In the genomic region with DNA sequence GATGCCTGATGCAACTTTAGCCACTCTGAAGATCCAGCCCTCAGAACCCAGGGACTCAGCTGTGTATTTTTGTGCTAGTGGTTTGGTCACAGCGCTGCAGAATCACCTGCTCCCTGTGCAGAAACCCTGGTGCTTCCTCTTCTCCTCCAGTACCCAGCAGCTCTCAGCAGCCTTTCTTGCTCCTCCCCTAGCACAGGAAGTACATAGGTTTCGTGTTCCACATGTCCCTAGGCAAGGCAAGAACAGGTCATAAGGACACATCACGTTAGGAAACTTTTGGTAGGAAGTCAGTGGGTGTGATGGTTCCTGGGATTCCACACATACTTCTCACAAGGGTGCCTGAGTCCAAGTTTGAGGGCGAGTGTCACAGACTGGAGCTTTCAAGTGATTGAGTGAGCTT, we compare ENCODE assay signal across 8 cellular contexts.
DNase-seq lines count a peak whose midpoint lies in the region; ATAC-seq and TF ChIP-seq lines count a peak whose summit lies in the region.

No MANE protein-coding gene starts in this region.

- TF ChIP-seq CTCF in coronary artery (IDR thresholded peaks at IDR 0.05) (no peak), chondrocyte (IDR thresholded peaks at IDR 0.05) (no peak)

- ATAC-seq in GM21390 (IDR thresholded peaks at IDR 0.05; ENCODE audit: unreplicated experiment): peak; percentile 77
- peak; percentile 80 for ATAC-seq in HG03571 (IDR thresholded peaks at IDR 0.05; ENCODE audit: unreplicated experiment)

- H3K4me3 Mint-ChIP-seq in activated naive CD8-positive, alpha-beta T cell: peak overlapping the region; percentile 61
- no peak overlapping the region for H3K4me3 Mint-ChIP-seq in chondrocyte (ENCODE audit: unreplicated experiment)

- H3K4me1 Mint-ChIP-seq in activated naive CD8-positive, alpha-beta T cell (ENCODE audit: low read depth): peaks cover 22% of the 10 kb centered on the region
- peaks cover 13% of the 10 kb centered on the region for H3K4me1 Mint-ChIP-seq in chondrocyte (ENCODE audit: low read depth)

- no peak overlapping the region for H3K27ac ChIP-seq in coronary artery

- H3K27ac Mint-ChIP-seq in activated naive CD8-positive, alpha-beta T cell: peak overlapping the region; percentile 46
- no peak overlapping the region for H3K27ac Mint-ChIP-seq in chondrocyte (ENCODE audit: unreplicated experiment)

- no peaks in the 10 kb centered on the region for H3K27me3 Mint-ChIP-seq in activated naive CD8-positive, alpha-beta T cell
- H3K27me3 Mint-ChIP-seq in chondrocyte (ENCODE audit: low read depth): no peaks in the 10 kb centered on the region

- no peaks in the 10 kb centered on the region for H3K9me3 Mint-ChIP-seq in activated naive CD8-positive, alpha-beta T cell (ENCODE audit: low read depth)
- no peaks in the 10 kb centered on the region for H3K9me3 Mint-ChIP-seq in chondrocyte (ENCODE audit: low read depth)

- no peak overlapping the region for H3K4me3 ChIP-seq in coronary artery

- DNase-seq in GF-D8 (lab: John Stamatoyannopoulos, UW) (peak; percentile 37), coronary artery (ENCODE audit: low spot score) (no peak), chondrocyte (ENCODE audit: low spot score) (no peak), UCSD-AML1 (lab: John Stamatoyannopoulos, UW; ENCODE audit: unreplicated experiment) (no peak)
- DNase-seq in activated CD4-positive, CD25-positive, alpha-beta regulatory T cell treated with anti-CD3 and anti-CD28 coated beads, Interleukin-2, amount 50 U/mL, for 72 hours: no peak

- peaks cover 3% of the 10 kb centered on the region for H3K36me3 Mint-ChIP-seq in activated naive CD8-positive, alpha-beta T cell
- no peaks in the 10 kb centered on the region for H3K36me3 Mint-ChIP-seq in chondrocyte (ENCODE audit: low read depth)
